Comparison of ENCODE assay signal across 8 cellular contexts in the genomic region with DNA sequence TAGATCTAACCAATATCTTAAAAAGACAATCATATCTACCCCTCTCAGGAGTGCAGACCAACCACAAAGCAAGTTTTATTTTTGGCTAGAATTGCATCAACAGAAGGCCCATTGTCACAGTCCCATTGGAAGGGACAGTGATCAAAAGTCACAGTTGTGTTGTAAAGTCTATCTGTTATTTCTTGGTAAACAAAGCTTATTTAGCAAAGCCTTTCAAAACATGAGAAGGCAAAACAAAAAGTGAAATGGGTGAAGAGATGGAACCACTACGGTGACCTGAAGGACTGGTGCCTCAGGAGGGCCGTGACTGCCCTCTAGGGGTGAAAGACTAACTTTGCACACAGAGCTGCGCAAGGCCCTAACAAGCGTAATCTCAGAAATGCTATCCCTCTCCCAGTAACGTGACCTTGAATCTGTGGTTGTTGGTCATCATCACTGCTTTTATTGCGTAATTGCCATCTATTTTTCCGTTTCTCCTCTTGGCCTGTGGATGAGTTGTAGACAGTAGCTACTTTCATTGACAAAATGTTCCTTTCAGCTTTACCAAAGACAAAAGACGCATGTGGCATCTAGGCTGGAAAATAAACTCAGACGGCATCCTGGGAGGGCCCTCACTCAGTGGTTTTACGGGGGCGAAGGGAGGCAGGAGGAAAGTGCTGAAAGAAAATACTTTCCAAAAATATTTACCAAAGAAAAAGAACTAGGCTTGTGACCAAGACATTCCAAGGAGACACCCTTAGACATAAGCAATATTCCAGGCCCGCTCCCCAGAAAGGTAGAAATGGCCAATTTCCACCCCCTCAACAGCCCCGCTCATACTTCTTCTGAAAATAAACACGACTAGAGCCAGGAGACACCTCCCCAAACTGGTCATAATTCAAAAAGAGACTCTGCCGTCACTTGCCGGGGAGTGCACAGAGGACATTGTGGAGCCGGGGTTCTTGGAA.
A peak's percentile ranks its signal among the peaks of the same experiment; 100 is the strongest.
DNase-seq lines count a peak whose midpoint lies in the region; ATAC-seq, FAIRE-seq and TF ChIP-seq lines count a peak whose summit lies in the region.

No MANE protein-coding gene starts in this region.

- WGBS in pancreas, 2 donors, result 28 to 32% methylated on average over 17 of the region's 17 CpGs

- no peaks in the 10 kb centered on the region for H3K9me3 ChIP-seq in SJCRH30 (replicated peaks)
- no peaks in the 10 kb centered on the region for H3K9me3 ChIP-seq in pancreas
- H3K9me3 ChIP-seq in tibial artery, result no peaks in the 10 kb centered on the region

- H3K36me3 ChIP-seq in SJCRH30 (no peaks in the 10 kb centered on the region), pancreas (no peaks in the 10 kb centered on the region), tibial artery (no peaks in the 10 kb centered on the region)

- no peaks in the 10 kb centered on the region for H3K4me1 ChIP-seq in SJCRH30
- H3K4me1 ChIP-seq in pancreas, result no peaks in the 10 kb centered on the region
- peaks cover 0 to 11% (median 7%) of the 10 kb centered on the region in 4 donors for H3K4me1 ChIP-seq in tibial artery

- H3K27ac ChIP-seq in SJCRH30, result no peak overlapping the region
- no peak overlapping the region for H3K27ac ChIP-seq in pancreas
- H3K27ac ChIP-seq in tibial artery, result peak overlapping the region; percentile 54 to 59

- peak; percentile 87 for DNase-seq in EL
- peak in 47 of 76 experiments; percentile 2 to 59 (median 20) for DNase-seq in HUDEP-2 (lab: John Stamatoyannopoulos, UW; ENCODE audit: unreplicated experiment in 76 of 76)
- peak; percentile 28 to 83 for DNase-seq in SJCRH30
- peak; percentile 70 for DNase-seq in activated naive CD4-positive, alpha-beta T cell treated with Interleukin-2 at 50 U/mL for 16 hours
- peak; percentile 26 to 39 for DNase-seq in frontal cortex (ENCODE audit: low spot score in 2 of 2)
- DNase-seq in pancreas, result peak in 5 of 6 donors; percentile 45 to 72 (median 55)
- peak; percentile 65 to 83 for DNase-seq in tibial artery

- H3K4me3 ChIP-seq in SJCRH30 (no peak overlapping the region), pancreas (no peak overlapping the region), tibial artery (no peak overlapping the region)

- intact Hi-C loops in pancreas (cut with DNase I) (loop anchor here in 1 of 3 donors (5.0 kb wide), 1 partner anchor 144 kb away; no protein-coding TSS in a partner anchor), tibial artery (cut with DNase I; ENCODE audit: low total_unique reads) (loop anchor here (10.0 kb wide), 1 partner anchor 152 kb away; no protein-coding TSS in a partner anchor)

- peak; percentile 26 for FAIRE-seq in frontal cortex (lab: Jason Lieb, UNC)
- peak; percentile 82 for FAIRE-seq in pancreas (lab: Jason Lieb, UNC)

- ATAC-seq in GM21528 (IDR thresholded peaks at IDR 0.05; ENCODE audit: low FRiP score, unreplicated experiment) (peak; percentile 94), pancreas (peak; percentile 91 to 99 (median 98))

- TF ChIP-seq CTCF in pancreas (IDR thresholded peaks at IDR 0.05), result peak; percentile 77 to 95 (median 88)
- TF ChIP-seq CTCF in tibial artery (IDR thresholded peaks at IDR 0.05), result peak; percentile 82 to 93

- H3K27me3 ChIP-seq in SJCRH30 (no peaks in the 10 kb centered on the region), pancreas (no peaks in the 10 kb centered on the region), tibial artery (no peaks in the 10 kb centered on the region)

Comparison
In these comparisons a context has a peak if more than half of its experiments do, and no peak if none do; other contexts are left out.
1. DNase-seq: peak in every context shown above with its lines; median percentile 87 in EL; 74 in tibial artery; 70 in activated naive CD4-positive, alpha-beta T cell treated with Interleukin-2 at 50 U/mL for 16 hours; 56 in SJCRH30; 55 in pancreas; 32 in frontal cortex; 20 in HUDEP-2.
2. H3K27ac ChIP-seq: peak in tibial artery (2 of 2); none in SJCRH30 (single experiment) and pancreas (0 of 4).